In the genomic region with DNA sequence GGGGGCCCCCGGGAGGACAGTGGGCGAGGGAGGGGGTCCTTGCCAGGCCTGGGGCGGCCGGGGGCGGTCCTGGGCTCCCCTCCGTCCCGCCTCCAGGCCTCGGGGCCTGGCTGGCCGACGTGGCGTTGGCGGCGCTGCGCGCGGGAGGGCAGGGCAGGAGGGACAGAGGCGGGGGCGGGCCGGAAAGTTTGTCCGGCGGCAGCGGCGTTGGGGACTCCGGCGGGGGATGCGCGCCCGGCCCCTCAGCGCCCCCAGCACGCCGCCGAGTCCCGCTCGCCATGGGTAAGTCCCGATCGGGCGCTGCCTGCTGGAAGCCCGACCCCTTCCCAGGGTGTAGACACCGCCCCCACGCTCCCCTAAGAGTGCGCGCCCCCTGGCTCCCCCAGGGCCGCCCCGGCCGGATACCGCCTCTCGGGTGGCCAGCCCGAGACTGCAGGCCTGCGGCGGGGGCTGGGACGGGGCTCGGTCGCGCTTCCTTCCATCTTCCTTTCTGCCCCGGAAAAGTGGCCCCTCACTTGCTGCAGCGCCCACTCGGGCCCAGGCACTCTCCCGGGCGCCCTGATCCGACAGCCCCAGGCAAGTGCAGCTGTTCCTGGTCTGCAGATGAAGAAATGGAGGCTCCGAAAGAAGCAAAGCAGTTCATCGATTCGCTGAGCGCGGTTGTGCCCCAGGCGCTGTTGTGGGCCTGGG, we compare ENCODE assay signal across 8 cellular contexts. TPM values are rescaled to one million over a fixed set of nuclear protein-coding genes. Genes with fewer than 3 reads are reported as not detected.
DNase-seq lines count a peak whose midpoint lies in the region; ATAC-seq and TF ChIP-seq lines count a peak whose summit lies in the region.

SLC2A10 (plus strand) TSS at position 191 of the 690 bp plus-strand sequence; CDS start at position 279, 88 bp downstream.

- H3K27ac ChIP-seq in RWPE1: peak within 1 kb of the TSS; percentile 5; the same call in 1 of the 2 replicates

- POLR2A ChIA-PET in RWPE1 (lab: Yijun Ruan, JAX; ENCODE audit: low non-redundant PET): no interaction called here
- POLR2A ChIA-PET in naive thymus-derived CD8-positive, alpha-beta T cell (lab: Charles Lee): no interaction called here

- peak within 1 kb of the TSS in 4 of 10 donors; percentile 7 to 55 (median 46) for H3K27ac Mint-ChIP-seq in naive thymus-derived CD8-positive, alpha-beta T cell

- TF ChIP-seq CTCF in RWPE1 (conservative IDR thresholded peaks at IDR 0.05; ENCODE audit: low read depth): no peak

- DNase-seq in GM04504 (ENCODE audit: low read depth) (peak; percentile 37), RWPE1 (ENCODE audit: low spot score) (no peak), fibroblast of peridontal ligament (ENCODE audit: extremely low read depth) (peak; percentile 45), SKM-1 (lab: John Stamatoyannopoulos, UW; ENCODE audit: unreplicated experiment) (no peak)
- DNase-seq in naive thymus-derived CD8-positive, alpha-beta T cell: peak in 3 of 10 donors; percentile 7 to 20 (median 10)

- peaks cover 39 to 70% (median 54%) of the 10 kb centered on the region in 5 donors for H3K27me3 Mint-ChIP-seq in naive thymus-derived CD8-positive, alpha-beta T cell

- H3K36me3 Mint-ChIP-seq in naive thymus-derived CD8-positive, alpha-beta T cell: peaks cover 3 to 13% (median 4%) of the 10 kb centered on the region in 3 donors

- H3K9me3 Mint-ChIP-seq in naive thymus-derived CD8-positive, alpha-beta T cell: peaks cover 0 to 19% (median 7%) of the 10 kb centered on the region in 9 donors

- peak; percentile 75 to 87 for ATAC-seq in naive thymus-derived CD8-positive, alpha-beta T cell
- ATAC-seq in GM19397 (IDR thresholded peaks at IDR 0.05; ENCODE audit: unreplicated experiment) (no peak), GM19328 (IDR thresholded peaks at IDR 0.05; ENCODE audit: unreplicated experiment) (no peak), HG03175 (IDR thresholded peaks at IDR 0.05; ENCODE audit: unreplicated experiment) (no peak)

- peak within 1 kb of the TSS; percentile 70 to 94 (median 80) for H3K4me3 Mint-ChIP-seq in naive thymus-derived CD8-positive, alpha-beta T cell

- CTCF ChIA-PET in RWPE1 (lab: Yijun Ruan, JAX): interaction anchor here (0.5 to 1.0 kb wide), 2 partner anchors 19 to 242 kb away, joined by 4 to 6 read pairs; no protein-coding TSS in a partner anchor

- H3K4me1 Mint-ChIP-seq in naive thymus-derived CD8-positive, alpha-beta T cell: peaks cover 12 to 23% (median 14%) of the 10 kb centered on the region in 4 donors

RNA-seq across cellular contexts. Expression of gene SLC2A10, which starts in this region (rescaled TPM):
- under 1 TPM in 1 of 2 experiments, not detected in 1; 0.83 TPM for total RNA-seq in naive thymus-derived CD8-positive, alpha-beta T cell
- polyA plus RNA-seq in naive thymus-derived CD8-positive, alpha-beta T cell: not detected

Comparison
In these comparisons a context has a peak if more than half of its experiments do, and no peak if none do; other contexts are left out.
1. Peak in ATAC-seq in naive thymus-derived CD8-positive, alpha-beta T cell; RNA of the gene not detected or under 1 TPM.
2. DNase-seq: peak in GM04504 (single experiment) and fibroblast of peridontal ligament (single experiment); none in RWPE1 (single experiment) and SKM-1 (single experiment).